8 cellular contexts compared by ENCODE assay signal in the genomic region with DNA sequence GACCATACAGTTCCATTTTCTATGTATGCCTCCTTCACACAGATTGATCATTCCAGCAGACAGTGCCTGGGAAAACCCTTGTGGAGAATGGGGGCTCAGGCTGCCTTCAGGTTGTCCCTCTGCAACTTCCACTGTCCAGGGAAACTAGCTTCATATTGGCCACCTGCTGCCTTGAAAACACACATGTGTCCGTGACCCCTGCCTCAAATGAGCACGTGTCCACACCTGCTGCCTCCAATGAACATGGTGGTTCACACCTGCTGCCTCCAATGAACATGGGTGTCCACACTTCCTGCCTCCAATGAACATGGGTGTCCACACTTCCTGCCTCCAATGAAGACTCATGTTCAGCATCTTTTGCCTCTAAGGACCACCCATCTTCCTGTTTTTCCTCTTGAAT.
"Had no signal": no experiment of that assay in that cellular context is flagged by ENCODE, and none has a peak within 500 bp of the region (broad histone marks: within the 10 kb centered on the region; RNA-seq: fewer than 3 reads in every experiment).

No MANE protein-coding gene starts in this region.

- H3K4me1 ChIP-seq: HAP-1 had no signal

- H3K27ac Mint-ChIP-seq: HFFc6, IgD-negative memory B cell had no signal

- H3K4me3 Mint-ChIP-seq: HFFc6, IgD-negative memory B cell had no signal

- H2AFZ ChIP-seq: GM23248 had no signal

- H3K27ac ChIP-seq: GM23248 had no signal

- H3K36me3 ChIP-seq: HAP-1 had no signal

- H3K36me3 Mint-ChIP-seq: IgD-negative memory B cell had no signal

- H3K27me3 Mint-ChIP-seq: IgD-negative memory B cell had no signal

- H3K4me1 Mint-ChIP-seq: IgD-negative memory B cell had no signal

- H3K9me3 ChIP-seq: HAP-1 had no signal

- H3K4me3 ChIP-seq: GM23248, HAP-1 had no signal

- DNase-seq: GM23248, GOT3, H7, HFFc6 had no signal

- ATAC-seq: HCT116 had no signal

- FAIRE-seq: HTR-8/SVneo had no signal

- H3K9ac ChIP-seq: GM23248 had no signal
